29 cellular contexts compared by ENCODE assay signal in genomic region chr4:78069859-78070258, GRCh38. TPM values are rescaled to one million over a fixed set of nuclear protein-coding genes. Genes with fewer than 3 reads are reported as not detected.
"Had no signal": no experiment of that assay in that cellular context is flagged by ENCODE, and none has a peak within 500 bp of the region (broad histone marks: within the 10 kb centered on the region; RNA-seq: fewer than 3 reads in every experiment).

No MANE protein-coding gene starts in this region.

- H3K4me1 Mint-ChIP-seq: activated CD4-positive, alpha-beta memory T cell treated with anti-CD3 and anti-CD28 coated beads, Interleukin-2, amount 10 ng/mL, durations not matched to agents 7 days and 5 days; activated CD4-positive, alpha-beta T cell treated with anti-CD3 and anti-CD28 coated beads for 36 hours; activated CD4-positive, alpha-beta T cell treated with anti-CD3 and anti-CD28 coated beads, Interleukin-2, amount 10 ng/mL, durations not matched to agents 24 days and 14 days; activated naive CD4-positive, alpha-beta T cell treated with anti-CD3 and anti-CD28 coated beads, Interleukin-2, amount 10 ng/mL, durations not matched to agents 7 days and 5 days; activated naive CD8-positive, alpha-beta T cell treated with anti-CD3 and anti-CD28 coated beads, Interleukin-2, amount 10 ng/mL, durations not matched to agents 7 days and 5 days; T-helper 17 cell had no signal

- H3K4me3 Mint-ChIP-seq: activated CD4-positive, alpha-beta memory T cell treated with anti-CD3 and anti-CD28 coated beads, Interleukin-2, amount 10 ng/mL, durations not matched to agents 7 days and 5 days; activated CD4-positive, alpha-beta T cell treated with anti-CD3 and anti-CD28 coated beads for 36 hours; activated CD4-positive, alpha-beta T cell treated with anti-CD3 and anti-CD28 coated beads, Interleukin-2, amount 10 ng/mL, durations not matched to agents 24 days and 14 days; activated naive CD4-positive, alpha-beta T cell treated with anti-CD3 and anti-CD28 coated beads, Interleukin-2, amount 10 ng/mL, durations not matched to agents 7 days and 5 days; activated naive CD8-positive, alpha-beta T cell treated with anti-CD3 and anti-CD28 coated beads, Interleukin-2, amount 10 ng/mL, durations not matched to agents 7 days and 5 days; activated T-cell treated with anti-CD3 and anti-CD28 coated beads, Interleukin-2, amount 50 U/mL, for 24 hours; activated T-cell treated with anti-CD3 and anti-CD28 coated beads, Interleukin-2, amount 50 U/mL, for 72 hours; brain; T-helper 17 cell; T-helper 2 cell treated with Interferon-gamma antibody and Interleukin-4, amounts not matched to agents 5 μg/mL and 100 μg/mL, for 36 hours had no signal

- H3K27me3 Mint-ChIP-seq: brain had no signal

- H3K9me3 ChIP-seq: ascending aorta, breast epithelium, colonic mucosa, esophagus squamous epithelium had no signal

- H3K4me3 ChIP-seq: ascending aorta, breast epithelium, cardiac muscle cell, colonic mucosa, esophagus squamous epithelium had no signal

- H3K4me1 ChIP-seq: ascending aorta, breast epithelium, colonic mucosa had no signal

- H3K9me3 Mint-ChIP-seq: activated CD4-positive, alpha-beta memory T cell treated with anti-CD3 and anti-CD28 coated beads, Interleukin-2, amount 10 ng/mL, durations not matched to agents 7 days and 5 days; activated CD4-positive, alpha-beta T cell treated with anti-CD3 and anti-CD28 coated beads, Interleukin-2, amount 10 ng/mL, durations not matched to agents 24 days and 14 days; activated naive CD4-positive, alpha-beta T cell treated with anti-CD3 and anti-CD28 coated beads, Interleukin-2, amount 10 ng/mL, durations not matched to agents 7 days and 5 days; activated naive CD4-positive, alpha-beta T cell treated with anti-CD3 and anti-CD28 coated beads, Interleukin-2, amount 50 U/mL, for 72 hours; activated naive CD8-positive, alpha-beta T cell treated with anti-CD3 and anti-CD28 coated beads, Interleukin-2, amount 10 ng/mL, durations not matched to agents 7 days and 5 days; activated T-cell treated with anti-CD3 and anti-CD28 coated beads, Interleukin-2, amount 50 U/mL, for 24 hours; activated T-cell treated with anti-CD3 and anti-CD28 coated beads, Interleukin-2, amount 50 U/mL, for 72 hours; brain; T-helper 2 cell treated with Interferon-gamma antibody and Interleukin-4, amounts not matched to agents 5 μg/mL and 100 μg/mL, for 36 hours had no signal

- H3K27ac Mint-ChIP-seq: activated CD4-positive, alpha-beta memory T cell treated with anti-CD3 and anti-CD28 coated beads, Interleukin-2, amount 10 ng/mL, durations not matched to agents 7 days and 5 days; activated CD4-positive, alpha-beta T cell treated with anti-CD3 and anti-CD28 coated beads for 36 hours; activated CD4-positive, alpha-beta T cell treated with anti-CD3 and anti-CD28 coated beads, Interleukin-2, amount 10 ng/mL, durations not matched to agents 24 days and 14 days; activated naive CD4-positive, alpha-beta T cell treated with anti-CD3 and anti-CD28 coated beads, Interleukin-2, amount 10 ng/mL, durations not matched to agents 7 days and 5 days; activated naive CD4-positive, alpha-beta T cell treated with anti-CD3 and anti-CD28 coated beads, Interleukin-2, amount 50 U/mL, for 72 hours; activated naive CD8-positive, alpha-beta T cell treated with anti-CD3 and anti-CD28 coated beads, Interleukin-2, amount 10 ng/mL, durations not matched to agents 7 days and 5 days; activated T-cell treated with anti-CD3 and anti-CD28 coated beads, Interleukin-2, amount 50 U/mL, for 24 hours; activated T-cell treated with anti-CD3 and anti-CD28 coated beads, Interleukin-2, amount 50 U/mL, for 72 hours; brain; T-helper 17 cell; T-helper 2 cell treated with Interferon-gamma antibody and Interleukin-4, amounts not matched to agents 5 μg/mL and 100 μg/mL, for 36 hours had no signal

- H3K27me3 ChIP-seq: ascending aorta, breast epithelium, cardiac muscle cell, colonic mucosa, esophagus squamous epithelium had no signal

- H3K27ac ChIP-seq: ascending aorta, breast epithelium, cardiac muscle cell, colonic mucosa, epithelial cell of prostate, esophagus squamous epithelium had no signal

- H3K36me3 Mint-ChIP-seq: activated naive CD4-positive, alpha-beta T cell treated with anti-CD3 and anti-CD28 coated beads, Interleukin-2, amount 10 ng/mL, durations not matched to agents 7 days and 5 days; activated naive CD4-positive, alpha-beta T cell treated with anti-CD3 and anti-CD28 coated beads, Interleukin-2, amount 50 U/mL, for 72 hours; activated naive CD8-positive, alpha-beta T cell treated with anti-CD3 and anti-CD28 coated beads, Interleukin-2, amount 10 ng/mL, durations not matched to agents 7 days and 5 days; brain had no signal

- H3K36me3 ChIP-seq: ascending aorta, breast epithelium, cardiac muscle cell, colonic mucosa, esophagus squamous epithelium had no signal

- DNase-seq: activated CD4-positive, alpha-beta memory T cell treated with anti-CD3 and anti-CD28 coated beads, Interleukin-2, amount 10 ng/mL, durations not matched to agents 7 days and 5 days; activated CD4-positive, alpha-beta T cell treated with anti-CD3 and anti-CD28 coated beads for 36 hours; activated CD4-positive, alpha-beta T cell treated with anti-CD3 and anti-CD28 coated beads, Interleukin-2, amount 10 ng/mL, durations not matched to agents 24 days and 14 days; activated CD4-positive, CD25-positive, alpha-beta regulatory T cell; activated CD4-positive, CD25-positive, alpha-beta regulatory T cell treated with anti-CD3 and anti-CD28 coated beads, Interleukin-2, amount 50 U/mL, for 72 hours; activated CD8-positive, alpha-beta memory T cell treated with anti-CD3 and anti-CD28 coated beads, Interleukin-2, amount 50 U/mL, for 48 hours; activated gamma-delta T cell; activated naive CD4-positive, alpha-beta T cell; activated naive CD4-positive, alpha-beta T cell treated with anti-CD3 and anti-CD28 coated beads, Interleukin-2, amount 10 ng/mL, durations not matched to agents 7 days and 5 days; activated naive CD8-positive, alpha-beta T cell treated with anti-CD3 and anti-CD28 coated beads, Interleukin-2, amount 10 ng/mL, durations not matched to agents 7 days and 5 days; activated T-cell treated with anti-CD3 and anti-CD28 coated beads for 4 hours; activated T-cell treated with anti-CD3 and anti-CD28 coated beads, Interleukin-2, amount 50 U/mL, for 24 hours; activated T-cell treated with anti-CD3 and anti-CD28 coated beads, Interleukin-2, amount 50 U/mL, for 72 hours; central memory CD4-positive, alpha-beta T cell; cerebellar nuclear complex; colonic mucosa; effector CD8-positive, alpha-beta T cell; esophagus squamous epithelium; foreskin melanocyte; T-helper 1 cell; T-helper 17 cell; T1000 had no signal

RNA-seq across cellular contexts. Expression of gene FRAS1, which starts 12.7 kb away (rescaled TPM):
- total RNA-seq: activated CD4-positive, alpha-beta memory T cell treated with anti-CD3 and anti-CD28 coated beads, Interleukin-2, amount 10 ng/mL, durations not matched to agents 7 days and 5 days; activated CD4-positive, alpha-beta T cell treated with anti-CD3 and anti-CD28 coated beads, Interleukin-2, amount 10 ng/mL, durations not matched to agents 24 days and 14 days; T-helper 17 cell had no signal
